Comparison of ENCODE assay signal across 28 cellular contexts in the genomic region with DNA sequence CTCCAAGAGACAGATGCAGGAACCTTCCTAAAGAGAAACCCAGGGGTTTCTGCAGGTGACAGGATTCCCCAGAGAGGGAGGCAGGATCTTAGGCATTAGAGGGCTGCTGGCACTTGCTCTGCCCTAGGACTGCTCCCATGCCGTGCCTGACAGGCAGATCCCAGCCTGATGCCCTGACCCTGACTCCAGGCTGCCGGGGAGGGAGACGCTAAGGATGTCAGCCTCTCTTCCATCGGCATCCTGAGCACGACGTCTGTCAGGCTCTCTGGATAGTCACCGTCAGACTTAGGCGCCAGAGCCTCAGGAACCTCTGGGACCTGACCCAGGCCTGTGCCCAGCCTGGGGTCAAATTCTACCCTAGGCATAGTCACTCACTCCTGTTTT.
"Had no signal": no experiment of that assay in that cellular context is flagged by ENCODE, and none has a peak within 500 bp of the region (broad histone marks: within the 10 kb centered on the region; RNA-seq: fewer than 3 reads in every experiment).

No MANE protein-coding gene starts in this region.

- H3K27me3 ChIP-seq: colonic mucosa, foreskin keratinocyte, right atrium auricular region, thyroid gland, vagina had no signal

- H3K9me3 ChIP-seq: colonic mucosa, gastroesophageal sphincter, heart right ventricle, neutrophil, right atrium auricular region, thyroid gland, vagina had no signal

- H3K27ac ChIP-seq: colonic mucosa, epithelial cell of prostate, foreskin keratinocyte, gastroesophageal sphincter, heart right ventricle, neutrophil, parathyroid adenoma, right atrium auricular region, thyroid gland, vagina had no signal

- H3K9ac ChIP-seq: parathyroid adenoma had no signal

- H3K4me1 ChIP-seq: colonic mucosa, foreskin keratinocyte, gastroesophageal sphincter, heart right ventricle, parathyroid adenoma, right atrium auricular region, thyroid gland, vagina had no signal

- H3K4me3 ChIP-seq: colonic mucosa, gastroesophageal sphincter, heart right ventricle, lung, right atrium auricular region, smooth muscle cell, thyroid gland, vagina had no signal

- DNase-seq: colonic mucosa; effector CD8-positive, alpha-beta T cell; foreskin keratinocyte; glutamatergic neuron; heart right ventricle; hippocampal formation; immature natural killer cell; islet precursor cell; natural killer cell; stimulated activated CD4-positive, alpha-beta T cell treated with anti-CD3 and anti-CD28 coated beads, Interleukin-12 subunit alpha, Interleukin-12 subunit beta, amount 100 ng/mL, for 4 hours; stimulated activated CD4-positive, alpha-beta T cell treated with anti-CD3 and anti-CD28 coated beads, Interleukin-1b, Interleukin-23, amount 100 ng/mL, for 48 hours; stimulated activated CD4-positive, alpha-beta T cell treated with anti-CD3 and anti-CD28 coated beads, Interleukin-4, amount 100 ng/mL, for 1 hour; stimulated activated CD8-positive, alpha-beta memory T cell treated with anti-CD3 and anti-CD28 coated beads, Interleukin-4, amount 100 ng/mL, for 48 hours; stimulated activated naive CD4-positive, alpha-beta T cell; stimulated activated naive CD8-positive, alpha-beta T cell treated with anti-CD3 and anti-CD28 coated beads, Interleukin-15, amount 100 ng/mL, for 72 hours; thyroid gland; trophoblast cell had no signal

- ATAC-seq: esophagus mucosa; foreskin keratinocyte; gastroesophageal sphincter; heart right ventricle; left lobe of liver; sciatic nerve; stimulated activated naive CD8-positive, alpha-beta T cell treated with anti-CD3 and anti-CD28 coated beads, Interleukin-15, amount 100 ng/mL, for 72 hours had no signal

- H3K36me3 ChIP-seq: colonic mucosa, gastroesophageal sphincter, heart right ventricle, neutrophil, right atrium auricular region, thyroid gland, vagina had no signal
